Comparison of ENCODE assay signal across 1 cellular context in genomic region chr12:119876761-119877638, GRCh38.
TF ChIP-seq lines count a peak whose summit lies in the region.

CIT (minus strand) TSS chr12:119877320; CDS start chr12:119876168, 1,152 bp downstream.

TF ChIP-seq in K562, 482 proteins besides CTCF, POLR2A, EP300 and RAD21 (continued from another document and continues in another):
- TF ChIP-seq ZNF740 (CRISPR knock-in tag; IDR thresholded peaks at IDR 0.05) = no peak
- TF ChIP-seq ZNF740 (tag; IDR thresholded peaks at IDR 0.05) = no peak
- peak; percentile 14 to 39; a peak in 1 of 4 replicates for TF ChIP-seq MAZ (CRISPR knock-in tag; conservative IDR thresholded peaks at IDR 0.05 in 1 of 2, IDR thresholded peaks at IDR 0.05 in 1 of 2)
- TF ChIP-seq MXD1 (CRISPR knock-in tag; IDR thresholded peaks at IDR 0.05; ENCODE audit: borderline replicate concordance, poor library complexity, severe bottlenecking) = no peak
- TF ChIP-seq IRF9 (tag; IDR thresholded peaks at IDR 0.05) = no peak
- TF ChIP-seq ASH1L (IDR thresholded peaks at IDR 0.05; ENCODE audit: borderline replicate concordance, low read depth, partially characterized antibody) = peak; percentile 80
- TF ChIP-seq TSHZ1 (CRISPR knock-in tag; IDR thresholded peaks at IDR 0.05) = no peak
- TF ChIP-seq ZNF609 (CRISPR knock-in tag; IDR thresholded peaks at IDR 0.05; ENCODE audit: borderline replicate concordance) = no peak
- TF ChIP-seq CHAMP1 (IDR thresholded peaks at IDR 0.05) = peak; percentile 77; the same call in 1 of the 2 replicates
- TF ChIP-seq IFI16 (CRISPR knock-in tag; IDR thresholded peaks at IDR 0.05) = no peak
- no peak for TF ChIP-seq ZNF436 (CRISPR knock-in tag; IDR thresholded peaks at IDR 0.05)
- TF ChIP-seq ETV1 (tag; conservative IDR thresholded peaks at IDR 0.05; ENCODE audit: low read depth) = no peak
- no peak for TF ChIP-seq MAFF (IDR thresholded peaks at IDR 0.05; ENCODE audit: low read length)
- no peak for TF ChIP-seq KLF10 (CRISPR knock-in tag; IDR thresholded peaks at IDR 0.05)
- 0 out of 2 replicates have a peak, but pooled peaks have one; percentile 18 for TF ChIP-seq RNF2 (IDR thresholded peaks at IDR 0.05)
- TF ChIP-seq ZNF121 (CRISPR knock-in tag; conservative IDR thresholded peaks at IDR 0.05) = no peak
- TF ChIP-seq NFE2 (IDR thresholded peaks at IDR 0.05; ENCODE audit: low read depth) = no peak
- TF ChIP-seq ZNF584 (CRISPR knock-in tag; IDR thresholded peaks at IDR 0.05; ENCODE audit: low read depth) = no peak
- peak; percentile 51 for TF ChIP-seq RBBP5 (IDR thresholded peaks at IDR 0.05; ENCODE audit: borderline replicate concordance, insufficient read depth, low read length, poor library complexity, severe bottlenecking)
- TF ChIP-seq CC2D1A (IDR thresholded peaks at IDR 0.05) = peak; percentile 89; the same call in 1 of the 2 replicates
- TF ChIP-seq ZNF239 (CRISPR knock-in tag; IDR thresholded peaks at IDR 0.05) = no peak
- TF ChIP-seq RB1 (IDR thresholded peaks at IDR 0.05; ENCODE audit: low read depth) = peak; percentile 69
- TF ChIP-seq SP2 (IDR thresholded peaks at IDR 0.05; ENCODE audit: extremely low read depth, low read depth, low read length, poor library complexity, severe bottlenecking) = peak; percentile 44
- TF ChIP-seq POLR2AphosphoS2 (IDR thresholded peaks at IDR 0.05; ENCODE audit: low read length) = no peak
- no peak for TF ChIP-seq ZNF23 (CRISPR knock-in tag; IDR thresholded peaks at IDR 0.05)
- peak; percentile 99 for TF ChIP-seq CXXC5 (CRISPR knock-in tag; IDR thresholded peaks at IDR 0.05)
- no peak for TF ChIP-seq CAMTA2 (CRISPR knock-in tag; conservative IDR thresholded peaks at IDR 0.05)
- no peak for TF ChIP-seq FUS (optimal IDR thresholded peaks at IDR 0.05; ENCODE audit: low read depth, low read length)
- TF ChIP-seq BRD4 (IDR thresholded peaks at IDR 0.05) = no peak
- TF ChIP-seq KLF6 (CRISPR knock-in tag; IDR thresholded peaks at IDR 0.05; ENCODE audit: borderline replicate concordance) = peak; percentile 50; the same call in 1 of the 2 replicates
- TF ChIP-seq ZC3H4 (CRISPR knock-in tag; IDR thresholded peaks at IDR 0.05; ENCODE audit: borderline replicate concordance) = no peak
- no peak for TF ChIP-seq XRCC4 (IDR thresholded peaks at IDR 0.05; ENCODE audit: extremely low read depth, insufficient read depth, insufficient read length)
- TF ChIP-seq FOXK2 (conservative IDR thresholded peaks at IDR 0.05 in 1 of 2, IDR thresholded peaks at IDR 0.05 in 1 of 2; ENCODE audit: low read depth in 2 of 2) = peak; percentile 68 to 72
- peak; percentile 60; the same call in 1 of the 2 replicates for TF ChIP-seq POLR2H (tag; IDR thresholded peaks at IDR 0.05; ENCODE audit: low read depth)
- TF ChIP-seq ZNF407 (IDR thresholded peaks at IDR 0.05; ENCODE audit: low read depth) = no peak
- no peak for TF ChIP-seq CREB3 (tag; conservative IDR thresholded peaks at IDR 0.05; ENCODE audit: low read depth)
- TF ChIP-seq ZNF165 (CRISPR knock-in tag; IDR thresholded peaks at IDR 0.05; ENCODE audit: borderline replicate concordance) = no peak
- TF ChIP-seq FOXM1 (IDR thresholded peaks at IDR 0.05; ENCODE audit: low read depth) = peak; percentile 98
- TF ChIP-seq FOXM1 (CRISPR knock-in tag; IDR thresholded peaks at IDR 0.05; ENCODE audit: low read depth) = no peak
